ENCODE assay signal across 19 cellular contexts in the genomic region with DNA sequence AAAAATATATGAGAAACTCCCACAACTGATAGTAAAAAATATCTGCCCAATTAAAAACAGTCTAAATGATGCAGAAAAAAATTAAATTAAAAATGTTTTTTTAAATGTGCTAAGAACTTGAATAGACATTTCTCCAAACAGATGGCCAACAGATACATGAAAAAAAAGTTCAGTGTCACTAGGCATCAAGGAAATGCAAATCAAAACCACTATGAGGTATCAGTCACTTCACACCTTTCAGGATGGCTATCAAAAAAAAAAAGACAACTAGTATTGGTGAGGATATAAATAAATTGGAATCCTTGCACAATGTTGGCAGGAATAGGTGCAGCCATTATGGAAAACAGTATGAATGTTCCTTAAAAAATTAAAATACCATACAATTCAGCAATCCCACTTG. TPM values are rescaled to one million over a fixed set of nuclear protein-coding genes. Genes with fewer than 3 reads are reported as not detected.
DNase-seq lines count a peak whose midpoint lies in the region; ATAC-seq lines count a peak whose summit lies in the region.
"Had no signal": no experiment of that assay in that cellular context is flagged by ENCODE, and none has a peak within 500 bp of the region (broad histone marks: within the 10 kb centered on the region; RNA-seq: fewer than 3 reads in every experiment).

No MANE protein-coding gene starts in this region.

- H3K4me3 Mint-ChIP-seq in naive thymus-derived CD8-positive, alpha-beta T cell: no peak overlapping the region
- H3K4me3 Mint-ChIP-seq: activated CD4-positive, alpha-beta memory T cell treated with anti-CD3 and anti-CD28 coated beads, Interleukin-2, amount 10 ng/mL, durations not matched to agents 7 days and 5 days; activated T-cell treated with anti-CD3 and anti-CD28 coated beads, Interleukin-2, amount 50 U/mL, for 72 hours; CD14-positive monocyte had no signal

- POLR2A ChIA-PET in naive thymus-derived CD8-positive, alpha-beta T cell (lab: Charles Lee): interaction anchor here (0.6 kb wide), 1 partner anchor 72 kb away, joined by 3 read pairs; no protein-coding TSS in a partner anchor

- H3K9me3 Mint-ChIP-seq in naive thymus-derived CD8-positive, alpha-beta T cell: no peaks in the 10 kb centered on the region
- H3K9me3 Mint-ChIP-seq: activated CD4-positive, alpha-beta memory T cell treated with anti-CD3 and anti-CD28 coated beads, Interleukin-2, amount 10 ng/mL, durations not matched to agents 7 days and 5 days; activated T-cell treated with anti-CD3 and anti-CD28 coated beads, Interleukin-2, amount 50 U/mL, for 72 hours; T-cell had no signal

- H3K36me3 Mint-ChIP-seq in naive thymus-derived CD8-positive, alpha-beta T cell: peaks cover 0 to 82% (median 29%) of the 10 kb centered on the region in 3 donors

- no peak for DNase-seq in UCSD-AML1 (lab: John Stamatoyannopoulos, UW; ENCODE audit: unreplicated experiment)
- no peak for DNase-seq in activated naive CD4-positive, alpha-beta T cell treated with anti-CD3 and anti-CD28 coated beads, Interleukin-2, amount 50 U/mL, for 16 hours
- no peak for DNase-seq in naive thymus-derived CD8-positive, alpha-beta T cell
- no peak for DNase-seq in hepatic stellate cell (ENCODE audit: low spot score)
- DNase-seq: ACHN; activated CD4-positive, alpha-beta memory T cell treated with anti-CD3 and anti-CD28 coated beads, Interleukin-2, amount 10 ng/mL, durations not matched to agents 7 days and 5 days; activated T-cell treated with anti-CD3 and anti-CD28 coated beads, Interleukin-2, amount 50 U/mL, for 72 hours; NCI-H146; NCI-H226; stimulated activated CD4-positive, alpha-beta T cell treated with anti-CD3 and anti-CD28 coated beads, Interleukin-2, amount 100 ng/mL, for 24 hours; T-cell had no signal

- ATAC-seq in GM18502 (IDR thresholded peaks at IDR 0.05; ENCODE audit: poor library complexity, unreplicated experiment) (peak; percentile 68), GM19467 (IDR thresholded peaks at IDR 0.05; ENCODE audit: unreplicated experiment) (peak; percentile 55), HG02642 (IDR thresholded peaks at IDR 0.05; ENCODE audit: poor library complexity, unreplicated experiment) (peak; percentile 64), HG03565 (IDR thresholded peaks at IDR 0.05; ENCODE audit: unreplicated experiment) (peak; percentile 62)
- ATAC-seq in naive thymus-derived CD8-positive, alpha-beta T cell: no peak
- ATAC-seq: activated T-cell treated with anti-CD3 and anti-CD28 coated beads, Interleukin-2, amount 50 U/mL, for 72 hours; Right ventricle myocardium inferior; T-cell had no signal

- H3K27ac Mint-ChIP-seq in naive thymus-derived CD8-positive, alpha-beta T cell: peak overlapping the region in 2 of 10 donors; percentile 36 to 43
- H3K27ac Mint-ChIP-seq: activated CD4-positive, alpha-beta memory T cell treated with anti-CD3 and anti-CD28 coated beads, Interleukin-2, amount 10 ng/mL, durations not matched to agents 7 days and 5 days; activated T-cell treated with anti-CD3 and anti-CD28 coated beads, Interleukin-2, amount 50 U/mL, for 72 hours had no signal

- H3K4me1 Mint-ChIP-seq in naive thymus-derived CD8-positive, alpha-beta T cell: peaks cover 15 to 54% (median 51%) of the 10 kb centered on the region in 4 donors
- H3K4me1 Mint-ChIP-seq: CD14-positive monocyte had no signal

- no peaks in the 10 kb centered on the region for H3K27me3 Mint-ChIP-seq in naive thymus-derived CD8-positive, alpha-beta T cell
- H3K27me3 Mint-ChIP-seq: activated CD4-positive, alpha-beta memory T cell treated with anti-CD3 and anti-CD28 coated beads, Interleukin-2, amount 10 ng/mL, durations not matched to agents 7 days and 5 days; T-cell had no signal

RNA-seq across cellular contexts. Expression of a gene that starts 16.6 kb away (rescaled TPM):
- 10 to 100 TPM; 88.1 to 90.4 TPM for total RNA-seq in naive thymus-derived CD8-positive, alpha-beta T cell
- 10 to 100 TPM; 51.8 to 57.1 (median 55.5) TPM for polyA plus RNA-seq in naive thymus-derived CD8-positive, alpha-beta T cell

RNA-seq across cellular contexts. Expression of a gene that starts 54.7 kb away (rescaled TPM):
- total RNA-seq in naive thymus-derived CD8-positive, alpha-beta T cell: under 1 TPM; 0.26 to 0.74 TPM
- not detected for polyA plus RNA-seq in naive thymus-derived CD8-positive, alpha-beta T cell
- total RNA-seq: bronchial epithelial cell, vagina had no signal
- polyA plus RNA-seq: CD14-positive monocyte had no signal

Comparison
In these comparisons a context has a peak if more than half of its experiments do, and no peak if none do; other contexts are left out.
1. ATAC-seq: peak in GM18502 (single experiment), GM19467 (single experiment), HG02642 (single experiment) and HG03565 (single experiment); none in naive thymus-derived CD8-positive, alpha-beta T cell (0 of 2).